8 cellular contexts compared by ENCODE assay signal in genomic region chr1:19651141-19651737, GRCh38.
A peak's percentile ranks its signal among the peaks of the same experiment; 100 is the strongest.
DNase-seq lines count a peak whose midpoint lies in the region; ATAC-seq and TF ChIP-seq lines count a peak whose summit lies in the region.

No MANE protein-coding gene starts in this region.

- no peak overlapping the region for H3K4me3 Mint-ChIP-seq in nephron

- H3K4me1 Mint-ChIP-seq in nephron: peaks cover 33% of the 10 kb centered on the region

- peaks cover 4% of the 10 kb centered on the region for H3K36me3 Mint-ChIP-seq in nephron (ENCODE audit: low read depth)

- peak in 2 of 3 experiments; percentile 25 to 60 for DNase-seq in NCI-H1417 (lab: John Stamatoyannopoulos, UW)
- no peak for DNase-seq in NCI-H1417 treated with DMSO at 0.1 percent for 48 hours (lab: John Stamatoyannopoulos, UW)
- peak; percentile 63 for DNase-seq in NAMALWA (ENCODE audit: low spot score)
- DNase-seq in activated T-cell treated with anti-CD3 and anti-CD28 coated beads, Interleukin-2, amount 50 U/mL, for 1 hour: peak; percentile 62
- DNase-seq in fibroblast of gingiva (ENCODE audit: low read depth): peak; percentile 38
- no peak for DNase-seq in germinal center (ENCODE audit: low spot score)

- peak overlapping the region in 1 of 3 experiments; percentile 34 for H3K27ac Mint-ChIP-seq in nephron

- TF ChIP-seq CTCF in nephron (IDR thresholded peaks at IDR 0.05; ENCODE audit: unreplicated experiment in 3 of 3): peak; percentile 55 to 71 (median 69)

- ATAC-seq in HG03521 (IDR thresholded peaks at IDR 0.05; ENCODE audit: unreplicated experiment): no peak

- no peaks in the 10 kb centered on the region for H3K9me3 Mint-ChIP-seq in nephron

- peaks cover 12% of the 10 kb centered on the region for H3K27me3 Mint-ChIP-seq in nephron (ENCODE audit: low read depth)

Comparison
In these comparisons a context has a peak if more than half of its experiments do, and no peak if none do; other contexts are left out.
1. DNase-seq: peak in NCI-H1417 (2 of 3), NAMALWA (single experiment), activated T-cell treated with anti-CD3 and anti-CD28 coated beads, Interleukin-2, amount 50 U/mL, for 1 hour (single experiment) and fibroblast of gingiva (single experiment); none in NCI-H1417 treated with DMSO at 0.1 percent for 48 hours (single experiment) and germinal center (single experiment).